ENCODE assay signal across 8 cellular contexts in genomic region chr4:176002007-176002623, GRCh38.
DNase-seq lines count a peak whose midpoint lies in the region; ATAC-seq and TF ChIP-seq lines count a peak whose summit lies in the region.

No MANE protein-coding gene starts in this region.

- peaks cover 43% of the 10 kb centered on the region for H3K27me3 Mint-ChIP-seq in T-helper 2 cell treated with Interferon-gamma antibody and Interleukin-4, amounts not matched to agents 5 μg/mL and 100 μg/mL, for 36 hours (ENCODE audit: low read depth)
- peaks cover 4% of the 10 kb centered on the region for H3K27me3 Mint-ChIP-seq in neural progenitor cell (ENCODE audit: insufficient read depth, low read depth)

- H3K79me2 ChIP-seq in neural progenitor cell (ENCODE audit: low read depth): no peaks in the 10 kb centered on the region

- CTCF ChIA-PET in BJ (lab: Yijun Ruan, JAX): no interaction called here

- no peaks in the 10 kb centered on the region for H3F3A ChIP-seq in neural progenitor cell (ENCODE audit: low read depth)

- H3K9me3 ChIP-seq in neural progenitor cell (ENCODE audit: low read depth): no peaks in the 10 kb centered on the region

- no peak overlapping the region for H3K27ac ChIP-seq in neural progenitor cell

- peak overlapping the region; percentile 26 for H3K4me3 ChIP-seq in BJ (ENCODE audit: low read depth, low read length)
- peak overlapping the region; percentile 57 for H3K4me3 ChIP-seq in fibroblast of the aortic adventitia (ENCODE audit: low read depth, low read length)
- H3K4me3 ChIP-seq in neural progenitor cell: peak overlapping the region; percentile 56

- ATAC-seq in GM18868 (IDR thresholded peaks at IDR 0.05; ENCODE audit: unreplicated experiment): peak; percentile 89
- peak; percentile 73 for ATAC-seq in HG03175 (IDR thresholded peaks at IDR 0.05; ENCODE audit: unreplicated experiment)
- ATAC-seq in activated CD4-positive, CD25-positive, alpha-beta regulatory T cell treated with anti-CD3 and anti-CD28 coated beads, Interleukin-2, amount 50 U/mL, for 24 hours: no peak

- peak overlapping the region; percentile 92 for H2AFZ ChIP-seq in neural progenitor cell (replicated peaks)

- H3K27me3 ChIP-seq in BJ (ENCODE audit: control insufficient read depth, insufficient read depth, low read length): peaks cover 12% of the 10 kb centered on the region
- peaks cover 39% of the 10 kb centered on the region for H3K27me3 ChIP-seq in neural progenitor cell

- no peaks in the 10 kb centered on the region for H3K36me3 ChIP-seq in BJ (ENCODE audit: control insufficient read depth, insufficient read depth, low read length)
- H3K36me3 ChIP-seq in neural progenitor cell: no peaks in the 10 kb centered on the region

- POLR2A ChIA-PET in BJ (lab: Charles Lee): no interaction called here

- H3K4me3 Mint-ChIP-seq in T-helper 2 cell treated with Interferon-gamma antibody and Interleukin-4, amounts not matched to agents 5 μg/mL and 100 μg/mL, for 36 hours: peak overlapping the region; percentile 6
- H3K4me3 Mint-ChIP-seq in neural progenitor cell: peak overlapping the region; percentile 95

- peaks cover 4% of the 10 kb centered on the region for H3K4me1 Mint-ChIP-seq in T-helper 2 cell treated with Interferon-gamma antibody and Interleukin-4, amounts not matched to agents 5 μg/mL and 100 μg/mL, for 36 hours (ENCODE audit: low read depth)
- peaks cover 27% of the 10 kb centered on the region for H3K4me1 Mint-ChIP-seq in neural progenitor cell

- H4K20me1 ChIP-seq in neural progenitor cell (ENCODE audit: low read depth): no peaks in the 10 kb centered on the region

- H3K9ac ChIP-seq in neural progenitor cell: no peak overlapping the region

- peak overlapping the region; percentile 87 for H3K4me2 ChIP-seq in neural progenitor cell

- H3K9me3 Mint-ChIP-seq in T-helper 2 cell treated with Interferon-gamma antibody and Interleukin-4, amounts not matched to agents 5 μg/mL and 100 μg/mL, for 36 hours: no peaks in the 10 kb centered on the region
- H3K9me3 Mint-ChIP-seq in neural progenitor cell: peaks cover 3% of the 10 kb centered on the region

- no peaks in the 10 kb centered on the region for H3K36me3 Mint-ChIP-seq in T-helper 2 cell treated with Interferon-gamma antibody and Interleukin-4, amounts not matched to agents 5 μg/mL and 100 μg/mL, for 36 hours (ENCODE audit: low read depth)
- peaks cover 5% of the 10 kb centered on the region for H3K36me3 Mint-ChIP-seq in neural progenitor cell

- H3K27ac Mint-ChIP-seq in T-helper 2 cell treated with Interferon-gamma antibody and Interleukin-4, amounts not matched to agents 5 μg/mL and 100 μg/mL, for 36 hours: no peak overlapping the region
- H3K27ac Mint-ChIP-seq in neural progenitor cell: peak overlapping the region; percentile 72

- DNase-seq in BJ (ENCODE audit: low read depth): no peak
- DNase-seq in T-helper 2 cell treated with Interferon-gamma antibody and Interleukin-4, amounts not matched to agents 5 μg/mL and 100 μg/mL, for 36 hours (ENCODE audit: low spot score): no peak
- DNase-seq in fibroblast of the aortic adventitia (ENCODE audit: low read depth): no peak
- peak; percentile 73 for DNase-seq in neural progenitor cell (ENCODE audit: low spot score)
- DNase-seq in amniotic stem cell (lab: John Stamatoyannopoulos, UW): no peak

- TF ChIP-seq CTCF in BJ (IDR thresholded peaks at IDR 0.05; ENCODE audit: insufficient read depth, low read depth, low read length): no peak
- no peak for TF ChIP-seq CTCF in fibroblast of the aortic adventitia (IDR thresholded peaks at IDR 0.05; ENCODE audit: insufficient read depth, low read length)
- TF ChIP-seq CTCF in neural progenitor cell (IDR thresholded peaks at IDR 0.05): no peak

- H3K4me1 ChIP-seq in neural progenitor cell: peaks cover 8% of the 10 kb centered on the region

Comparison
In these comparisons a context has a peak if more than half of its experiments do, and no peak if none do; other contexts are left out.
1. ATAC-seq: peak in GM18868 (single experiment) and HG03175 (single experiment); none in activated CD4-positive, CD25-positive, alpha-beta regulatory T cell treated with anti-CD3 and anti-CD28 coated beads, Interleukin-2, amount 50 U/mL, for 24 hours (0 of 2).
2. Peak in every context shown above with its lines, with median percentiles within 50 percentile points of each other: H3K4me3 ChIP-seq.